In the genomic region with DNA sequence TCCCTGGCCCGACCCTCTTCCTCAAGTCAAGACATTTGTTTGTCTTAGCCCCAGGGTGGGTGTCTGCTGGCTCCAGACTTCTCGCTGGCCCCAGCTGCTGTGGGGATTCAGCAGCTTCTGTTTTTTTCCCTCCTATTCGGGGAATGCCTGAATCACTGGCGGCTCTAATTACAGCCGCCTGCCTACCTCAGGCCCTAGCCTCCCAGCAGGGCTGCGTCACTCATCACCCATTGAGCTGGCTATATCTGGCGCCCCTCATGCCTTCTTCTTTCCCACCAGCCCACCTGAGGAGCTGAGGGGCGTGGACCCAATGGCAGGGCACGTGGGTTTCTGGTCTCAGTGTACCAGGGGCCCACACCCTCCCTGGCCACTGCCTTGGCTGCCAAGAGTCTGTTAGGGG, we compare ENCODE assay signal across 11 cellular contexts. TPM values are rescaled to one million over a fixed set of nuclear protein-coding genes. Genes with fewer than 3 reads are reported as not detected.
DNase-seq lines count a peak whose midpoint lies in the region; ATAC-seq, FAIRE-seq and TF ChIP-seq lines count a peak whose summit lies in the region.
"Had no signal": no experiment of that assay in that cellular context is flagged by ENCODE, and none has a peak within 500 bp of the region (broad histone marks: within the 10 kb centered on the region; RNA-seq: fewer than 3 reads in every experiment).

No MANE protein-coding gene starts in this region.

- no peaks in the 10 kb centered on the region for H3K9me3 Mint-ChIP-seq in natural killer cell treated with Interleukin-12 subunit alpha and Interleukin-12 subunit beta and Interleukin-15 and Interleukin-18, amount 100 ng/mL, for 72 hours

- H3K27ac ChIP-seq in H1 (ENCODE audit: low read depth, low read length): no peak overlapping the region
- peak overlapping the region; percentile 82 for H3K27ac ChIP-seq in smooth muscle cell (ENCODE audit: low read depth)

- TF ChIP-seq RAD21 in H1 (IDR thresholded peaks at IDR 0.05 in 1 of 2, conservative IDR thresholded peaks at IDR 0.05 in 1 of 2; ENCODE audit: low read depth in 2 of 2, low read length in 2 of 2): no peak

- TF ChIP-seq CTCF in H1 (IDR thresholded peaks at IDR 0.05; ENCODE audit: control extremely low read depth in 1 of 3, insufficient read depth in 1 of 3, low read depth in 1 of 3, low read length in 3 of 3) (no peak), smooth muscle cell (IDR thresholded peaks at IDR 0.05; ENCODE audit: borderline replicate concordance, insufficient read depth, poor library complexity, severe bottlenecking) (no peak)

- H2BK20ac ChIP-seq in H1 (ENCODE audit: low read length): 0 out of 2 replicates have a peak overlapping the region, but pooled peaks have one; percentile 86

- POLR2A ChIA-PET in H1 (lab: Charles Lee; ENCODE audit: partially characterized antibody): interaction anchor here (1.0 to 1.2 kb wide), 2 partner anchors 10 to 32 kb away, joined by 4 to 5 read pairs; a partner anchor contains a TSS

- peaks cover 8% of the 10 kb centered on the region for H3F3A ChIP-seq in smooth muscle cell (ENCODE audit: low read depth)

- H3K9me3 ChIP-seq in H1 (ENCODE audit: insufficient read depth in 2 of 2, low read depth in 1 of 2, low read length in 1 of 2) (no peaks in the 10 kb centered on the region), smooth muscle cell (replicated peaks; ENCODE audit: low read depth) (no peaks in the 10 kb centered on the region)

- H4K8ac ChIP-seq in H1 (ENCODE audit: extremely low read depth, insufficient read depth, low read length): no peak overlapping the region

- H3K79me2 ChIP-seq in H1 (ENCODE audit: control insufficient read depth in 1 of 2, insufficient read depth in 2 of 2, low read length in 2 of 2) (no peaks in the 10 kb centered on the region), smooth muscle cell (ENCODE audit: low read depth) (no peaks in the 10 kb centered on the region)

- H3K27me3 Mint-ChIP-seq in natural killer cell treated with Interleukin-12 subunit alpha and Interleukin-12 subunit beta and Interleukin-15 and Interleukin-18, amount 100 ng/mL, for 72 hours: no peaks in the 10 kb centered on the region

- H2BK12ac ChIP-seq in H1 (ENCODE audit: low read depth, low read length): peak overlapping the region; percentile 90

- peak overlapping the region; percentile 30 to 47; a peak in 2 of 4 replicates for H3K4me2 ChIP-seq in H1 (ENCODE audit: insufficient read depth in 1 of 2, low read depth in 2 of 2, low read length in 2 of 2)
- H3K4me2 ChIP-seq in smooth muscle cell: peak overlapping the region; percentile 46

- H3K4me3 ChIP-seq in H1 (ENCODE audit: extremely low read depth in 1 of 4, insufficient read depth in 2 of 4, low read depth in 3 of 4, low read length in 4 of 4): no peak overlapping the region
- no peak overlapping the region for H3K4me3 ChIP-seq in smooth muscle cell

- H2AFZ ChIP-seq in H1 (ENCODE audit: low read length): no peak overlapping the region
- peak overlapping the region; percentile 4 for H2AFZ ChIP-seq in smooth muscle cell (ENCODE audit: low read depth)

- H3K36me3 ChIP-seq in H1 (ENCODE audit: control insufficient read depth in 2 of 4, insufficient read depth in 4 of 4, low read length in 3 of 4) (no peaks in the 10 kb centered on the region; a peak in 1 of 8 replicates), smooth muscle cell (ENCODE audit: low read depth) (no peaks in the 10 kb centered on the region)

- no peak for ATAC-seq in GM18907 (IDR thresholded peaks at IDR 0.05; ENCODE audit: unreplicated experiment)
- no peak for ATAC-seq in natural killer cell treated with Interleukin-12 subunit alpha and Interleukin-12 subunit beta and Interleukin-15 and Interleukin-18, amount 100 ng/mL, for 72 hours
- ATAC-seq: esophagus mucosa had no signal

- peaks cover 0 to 5% of the 10 kb centered on the region in 2 donors for H3K4me1 Mint-ChIP-seq in natural killer cell treated with Interleukin-12 subunit alpha and Interleukin-12 subunit beta and Interleukin-15 and Interleukin-18, amount 100 ng/mL, for 72 hours (ENCODE audit: low read depth in 2 of 2)

- H3K23me2 ChIP-seq in H1 (ENCODE audit: low read depth, low read length): no peaks in the 10 kb centered on the region

- H3K79me1 ChIP-seq in H1 (ENCODE audit: low read depth, low read length): no peaks in the 10 kb centered on the region

- peak overlapping the region; percentile 65; the same call in 1 of the 2 replicates for H2BK15ac ChIP-seq in H1 (ENCODE audit: low read length)

- peak overlapping the region; percentile 71 for H3K18ac ChIP-seq in H1 (ENCODE audit: extremely low read depth, low read length)

- H2AK5ac ChIP-seq in H1 (ENCODE audit: low read depth, low read length): 0 out of 2 replicates have a peak overlapping the region, but pooled peaks have one; percentile 17

- H3K4me3 Mint-ChIP-seq in natural killer cell treated with Interleukin-12 subunit alpha and Interleukin-12 subunit beta and Interleukin-15 and Interleukin-18, amount 100 ng/mL, for 72 hours: no peak overlapping the region

- no peaks in the 10 kb centered on the region for H3K36me3 Mint-ChIP-seq in natural killer cell treated with Interleukin-12 subunit alpha and Interleukin-12 subunit beta and Interleukin-15 and Interleukin-18, amount 100 ng/mL, for 72 hours

- H4K20me1 ChIP-seq in H1 (replicated peaks in 1 of 2; ENCODE audit: control insufficient read depth in 1 of 2, insufficient read depth in 2 of 2, low read length in 2 of 2): no peaks in the 10 kb centered on the region
- H4K20me1 ChIP-seq in smooth muscle cell (ENCODE audit: low read depth): no peaks in the 10 kb centered on the region

- DNase-seq in NCI-H2196 (lab: John Stamatoyannopoulos, UW; ENCODE audit: unreplicated experiment) (peak; percentile 15), NCI-H2196 treated with DMSO at 0.1 percent for 48 hours (lab: John Stamatoyannopoulos, UW; ENCODE audit: unreplicated experiment) (no peak), NCI-H2171 treated with DMSO at 0.1 percent for 48 hours (lab: John Stamatoyannopoulos, UW) (peak; percentile 92), H1 (ENCODE audit: low read depth in 1 of 2, low spot score in 2 of 2) (no peak), smooth muscle cell (lab: John Stamatoyannopoulos, UW; ENCODE audit: unreplicated experiment) (no peak), Ammon's horn (ENCODE audit: low spot score) (no peak)
- DNase-seq in natural killer cell treated with Interleukin-12 subunit alpha and Interleukin-12 subunit beta and Interleukin-15 and Interleukin-18, amount 100 ng/mL, for 72 hours (ENCODE audit: low spot score): no peak
- DNase-seq: activated effector memory CD4-positive, alpha-beta T cell treated with Interleukin-2 at 50 U/mL for 16 hours had no signal

- peak overlapping the region; percentile 34 for H4K91ac ChIP-seq in H1 (replicated peaks; ENCODE audit: insufficient read length, low read length)

- H3K14ac ChIP-seq in H1 (ENCODE audit: insufficient read length): no peak overlapping the region

- 0 out of 2 replicates have a peak overlapping the region, but pooled peaks have one; percentile 48 for H2BK5ac ChIP-seq in H1 (ENCODE audit: low read depth, low read length)

- H3K23ac ChIP-seq in H1 (ENCODE audit: insufficient read length): no peak overlapping the region

- no peak overlapping the region for H3K27ac Mint-ChIP-seq in natural killer cell treated with Interleukin-12 subunit alpha and Interleukin-12 subunit beta and Interleukin-15 and Interleukin-18, amount 100 ng/mL, for 72 hours

- H3K27me3 ChIP-seq in H1 (replicated peaks in 1 of 4; ENCODE audit: control insufficient read depth in 3 of 4, extremely low read depth in 1 of 4, insufficient read depth in 3 of 4, low read length in 3 of 4) (no peaks in the 10 kb centered on the region; a peak in 1 of 7 replicates), smooth muscle cell (ENCODE audit: low read depth) (no peaks in the 10 kb centered on the region)

- no peak for TF ChIP-seq POLR2A in H1 (IDR thresholded peaks at IDR 0.05; ENCODE audit: control extremely low read depth in 1 of 2, low read depth in 2 of 2, low read length in 2 of 2)

- CTCF ChIA-PET in H1 (lab: Charles Lee; ENCODE audit: partially characterized antibody): interaction anchor here (0.6 to 16.8 kb wide), 14 partner anchors 10 to 401 kb away, joined by 3 to 108 read pairs (median 6); a partner anchor contains a TSS

- FAIRE-seq in H1 (lab: Jason Lieb, UNC): no peak
- FAIRE-seq: TTC549 had no signal

- no peak overlapping the region for H3K56ac ChIP-seq in H1 (replicated peaks; ENCODE audit: insufficient read length, low read depth, low read length)

- WGBS in H1 (ENCODE audit: extremely low coverage in 1 of 2, insufficient coverage in 1 of 2, insufficient read length in 1 of 2, insufficient replicate concordance in 2 of 2, low coverage in 1 of 2, low lambda C conversion rate in 2 of 2, missing lambda C conversion rate in 1 of 2), 2 experiments: 41% methylated on average over 9 of the region's 9 CpGs; no CpG with 5 or more reads in 1 of the 2 experiments
- WGBS in smooth muscle cell (ENCODE audit: low lambda C conversion rate): 11% methylated on average over 9 of the region's 9 CpGs

- H3K9ac ChIP-seq in H1 (replicated peaks in 1 of 4; ENCODE audit: extremely low read depth in 1 of 4, low read depth in 3 of 4, low read length in 3 of 4) (no peak overlapping the region), smooth muscle cell (ENCODE audit: low read depth) (peak overlapping the region; percentile 54)

- no peak overlapping the region for H2BK120ac ChIP-seq in H1 (replicated peaks; ENCODE audit: low read depth, low read length)

- H3K4me1 ChIP-seq in H1 (replicated peaks in 1 of 4; ENCODE audit: control insufficient read depth in 3 of 4, insufficient read depth in 4 of 4, low read length in 3 of 4) (peaks cover 3 to 29% (median 22%) of the 10 kb centered on the region in 4 experiments), smooth muscle cell (ENCODE audit: low read depth) (peaks cover 27% of the 10 kb centered on the region)

- no peak for TF ChIP-seq EP300 in H1 (IDR thresholded peaks at IDR 0.05; ENCODE audit: borderline replicate concordance in 1 of 2, low read depth in 2 of 2, low read length in 2 of 2)

- no peak overlapping the region for H4K5ac ChIP-seq in H1 (ENCODE audit: insufficient read length, low read depth, low read length)

- H3K4ac ChIP-seq in H1 (replicated peaks; ENCODE audit: insufficient read length, low read depth, low read length): no peak overlapping the region

RNA-seq across cellular contexts. Expression of a gene that starts 10.1 kb away (rescaled TPM):
- 0.08 TPM in 1 of 2 replicates, not detected in the other for total RNA-seq in H1 (2021; fragmentation: NEBNext Ultra II Directional; extraction: Animal tissue kit (Norgen Biotek cat#: 25700))
- polyA plus RNA-seq in H1 (2011; rRNA removed): 0.05 and 0.06 TPM in 2 replicates
- 0.05 TPM for polyA plus RNA-seq in H1 (2011; cell fraction: cytosol; rRNA removed)
- 0.06 TPM for polyA plus RNA-seq in H1 (2011; cell fraction: nucleus; rRNA removed)
- polyA plus RNA-seq in H1 (2012, experiment 1 of 2): 0.05 to 0.06 TPM in 2 of 4 replicates, not detected in the others
- 0.07 TPM for polyA plus RNA-seq in H1 (2012, experiment 2 of 2)
- polyA plus RNA-seq in H1 (2013, experiment 1 of 2): 0.04 TPM
- polyA plus RNA-seq in H1 (2013, experiment 2 of 2): 0.09 TPM
- 0.03 and 0.10 TPM in 2 replicates for polyA minus RNA-seq in H1 (2011; rRNA and poly(A)+ RNA removed)
- 0.37 TPM for polyA minus RNA-seq in H1 (2011; cell fraction: cytosol; rRNA and poly(A)+ RNA removed)
- 0.20 TPM for polyA minus RNA-seq in H1 (2011; cell fraction: nucleus; rRNA and poly(A)+ RNA removed)
- total RNA-seq in smooth muscle cell: 6.7 and 11.7 TPM in 2 replicates
- polyA plus RNA-seq in smooth muscle cell: 5.1 and 6.6 TPM in 2 replicates
- total RNA-seq in natural killer cell treated with Interleukin-12 subunit alpha and Interleukin-12 subunit beta and Interleukin-15 and Interleukin-18, amount 100 ng/mL, for 72 hours: not detected

RNA-seq across cellular contexts. Expression of a gene that starts 51.3 kb away (rescaled TPM):
- total RNA-seq in H1 (2021; fragmentation: NEBNext Ultra II Directional; extraction: Animal tissue kit (Norgen Biotek cat#: 25700)): 13.2 and 16.5 TPM in 2 replicates
- polyA plus RNA-seq in H1 (2011; rRNA removed) (19.0 and 25.6 TPM in 2 replicates), smooth muscle cell (190 and 744 TPM in 2 replicates)
- polyA plus RNA-seq in H1 (2011; cell fraction: cytosol; rRNA removed): 20.8 TPM
- polyA plus RNA-seq in H1 (2011; cell fraction: nucleus; rRNA removed): 32.4 TPM
- 10.8 to 28.4 TPM (median 20.2 TPM) in 4 replicates for polyA plus RNA-seq in H1 (2012, experiment 1 of 2)
- 20.5 TPM for polyA plus RNA-seq in H1 (2012, experiment 2 of 2)
- polyA plus RNA-seq in H1 (2013, experiment 1 of 2): 4.4 TPM
- polyA plus RNA-seq in H1 (2013, experiment 2 of 2): 4.8 TPM
- polyA minus RNA-seq in H1 (2011; rRNA and poly(A)+ RNA removed): 16.8 and 19.4 TPM in 2 replicates
- polyA minus RNA-seq in H1 (2011; cell fraction: cytosol; rRNA and poly(A)+ RNA removed): 13.4 TPM
- polyA minus RNA-seq in H1 (2011; cell fraction: nucleus; rRNA and poly(A)+ RNA removed): 20.8 TPM
- 168 and 214 TPM in 2 replicates for total RNA-seq in smooth muscle cell
- total RNA-seq in natural killer cell treated with Interleukin-12 subunit alpha and Interleukin-12 subunit beta and Interleukin-15 and Interleukin-18, amount 100 ng/mL, for 72 hours: 1 to 10 TPM; 2.6 to 6.1 TPM

Comparison
In these comparisons a context has a peak if more than half of its experiments do, and no peak if none do; other contexts are left out.
1. DNase-seq: peak in NCI-H2196 (single experiment) and NCI-H2171 treated with DMSO at 0.1 percent for 48 hours (single experiment); none in NCI-H2196 treated with DMSO at 0.1 percent for 48 hours (single experiment), H1 (0 of 2), smooth muscle cell (single experiment), Ammon's horn (single experiment) and natural killer cell treated with Interleukin-12 subunit alpha and Interleukin-12 subunit beta and Interleukin-15 and Interleukin-18, amount 100 ng/mL, for 72 hours (single experiment).